ENCODE assay signal across 11 cellular contexts in the genomic region with DNA sequence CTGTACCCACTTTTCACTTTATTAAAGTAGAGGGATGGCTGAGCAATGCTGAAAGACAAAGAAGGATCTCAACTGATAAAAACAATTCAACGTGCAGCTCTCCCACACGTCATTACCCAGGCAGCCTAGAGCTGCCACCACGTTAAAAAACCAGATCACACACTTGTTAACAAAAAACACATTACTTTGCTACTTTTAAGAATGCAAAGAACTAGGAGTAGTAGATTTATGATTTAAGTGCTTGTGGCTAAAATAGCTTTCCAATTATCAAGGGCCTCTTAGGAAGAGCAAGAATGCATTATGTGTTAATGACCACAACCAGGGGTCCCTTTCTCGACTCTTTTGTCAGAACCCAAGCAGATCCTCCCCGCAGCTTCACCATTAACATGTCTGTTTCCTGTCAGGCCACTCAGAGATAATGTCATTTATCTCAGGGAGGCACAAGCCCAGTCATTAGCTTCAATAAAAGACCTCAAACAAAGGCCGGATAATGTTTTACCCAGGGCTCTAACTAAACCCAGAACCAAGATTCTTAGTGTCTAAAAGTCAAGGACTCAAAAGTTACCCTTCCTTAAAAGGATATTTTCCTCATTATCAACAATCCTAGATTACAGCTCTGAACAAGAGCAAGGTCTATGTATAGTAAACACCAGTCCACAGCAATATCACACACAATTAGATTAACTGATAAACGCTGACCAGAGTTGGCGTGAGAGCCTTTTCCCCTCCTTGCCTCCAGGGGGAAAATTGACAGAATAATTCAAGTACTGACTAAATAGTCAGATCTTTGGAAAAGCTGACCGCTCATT. TPM values are rescaled to one million over a fixed set of nuclear protein-coding genes. Genes with fewer than 3 reads are reported as not detected.
DNase-seq lines count a peak whose midpoint lies in the region; ATAC-seq lines count a peak whose summit lies in the region.
"Had no signal": no experiment of that assay in that cellular context is flagged by ENCODE, and none has a peak within 500 bp of the region (broad histone marks: within the 10 kb centered on the region; RNA-seq: fewer than 3 reads in every experiment).

No MANE protein-coding gene starts in this region.

- ATAC-seq in activated naive CD8-positive, alpha-beta T cell treated with anti-CD3 and anti-CD28 coated beads, Interleukin-2, amount 50 U/mL, for 24 hours = no peak

- peak; percentile 25 for DNase-seq in DMS53 (lab: John Stamatoyannopoulos, UW)
- DNase-seq in DMS53 treated with DMSO at 0.1 percent for 48 hours (lab: John Stamatoyannopoulos, UW; ENCODE audit: unreplicated experiment) = no peak
- peak; percentile 74 for DNase-seq in RPMI7951 (ENCODE audit: low read depth)
- peak; percentile 65 for DNase-seq in superior temporal gyrus (ENCODE audit: extremely low spot score)
- no peak for DNase-seq in activated naive CD8-positive, alpha-beta T cell treated with anti-CD3 and anti-CD28 coated beads, Interleukin-2, amount 50 U/mL, for 24 hours
- no peak for DNase-seq in hypothalamus (lab: John Stamatoyannopoulos, UW)
- DNase-seq in stimulated activated CD4-positive, alpha-beta T cell treated with anti-CD3 and anti-CD28 coated beads, Interleukin-15, amount 100 ng/mL, for 24 hours = no peak
- DNase-seq: 8988T; activated T-cell treated with anti-CD3 and anti-CD28 coated beads, Interleukin-2, amount 50 U/mL, for 24 hours had no signal

- no peak overlapping the region for H3K4me3 Mint-ChIP-seq in activated naive CD8-positive, alpha-beta T cell treated with anti-CD3 and anti-CD28 coated beads, Interleukin-2, amount 50 U/mL, for 24 hours
- H3K4me3 Mint-ChIP-seq: activated T-cell treated with anti-CD3 and anti-CD28 coated beads, Interleukin-2, amount 50 U/mL, for 24 hours had no signal

- peaks cover 23% of the 10 kb centered on the region for H3K27me3 Mint-ChIP-seq in activated naive CD8-positive, alpha-beta T cell treated with anti-CD3 and anti-CD28 coated beads, Interleukin-2, amount 50 U/mL, for 24 hours

- H3K27ac Mint-ChIP-seq in activated naive CD8-positive, alpha-beta T cell treated with anti-CD3 and anti-CD28 coated beads, Interleukin-2, amount 50 U/mL, for 24 hours = no peak overlapping the region
- H3K27ac Mint-ChIP-seq: activated T-cell treated with anti-CD3 and anti-CD28 coated beads, Interleukin-2, amount 50 U/mL, for 24 hours had no signal

- peak overlapping the region; percentile 87 for H3K4me3 ChIP-seq in iPS-20b (ENCODE audit: low read length)
- H3K4me3 ChIP-seq: thoracic aorta had no signal

- peak overlapping the region; percentile 40 for H3K9ac ChIP-seq in iPS-20b (ENCODE audit: low read depth, low read length)

- no peaks in the 10 kb centered on the region for H3K9me3 ChIP-seq in iPS-20b (ENCODE audit: insufficient read depth, low read depth, low read length)
- H3K9me3 ChIP-seq: thoracic aorta had no signal

- H3K27me3 ChIP-seq in iPS-20b (ENCODE audit: insufficient read depth, low read length) = no peaks in the 10 kb centered on the region

- H3K27ac ChIP-seq in iPS-20b (ENCODE audit: low read length) = no peak overlapping the region
- H3K27ac ChIP-seq: thoracic aorta had no signal

- H3K36me3 ChIP-seq in iPS-20b (ENCODE audit: insufficient read depth, low read depth, low read length) = peaks cover 8% of the 10 kb centered on the region
- H3K36me3 ChIP-seq: thoracic aorta had no signal

- peaks cover 83% of the 10 kb centered on the region for H3K4me1 ChIP-seq in iPS-20b (ENCODE audit: insufficient read depth, low read length)

- peaks cover 6% of the 10 kb centered on the region for H3K4me1 Mint-ChIP-seq in activated naive CD8-positive, alpha-beta T cell treated with anti-CD3 and anti-CD28 coated beads, Interleukin-2, amount 50 U/mL, for 24 hours

- H3K9me3 Mint-ChIP-seq in activated naive CD8-positive, alpha-beta T cell treated with anti-CD3 and anti-CD28 coated beads, Interleukin-2, amount 50 U/mL, for 24 hours = peaks cover 3% of the 10 kb centered on the region

- H3K36me3 Mint-ChIP-seq in activated naive CD8-positive, alpha-beta T cell treated with anti-CD3 and anti-CD28 coated beads, Interleukin-2, amount 50 U/mL, for 24 hours (ENCODE audit: low read depth) = no peaks in the 10 kb centered on the region

RNA-seq across cellular contexts. Expression of a gene that starts 7.5 kb away (rescaled TPM):
- 15.9 TPM in 2 replicates for total RNA-seq in RPMI7951 (2014; rRNA removed; shearing (Covaris generic))

Comparison
In these comparisons a context has a peak if more than half of its experiments do, and no peak if none do; other contexts are left out.
1. DNase-seq: peak in DMS53 (single experiment), RPMI7951 (single experiment) and superior temporal gyrus (single experiment); none in DMS53 treated with DMSO at 0.1 percent for 48 hours (single experiment), activated naive CD8-positive, alpha-beta T cell treated with anti-CD3 and anti-CD28 coated beads, Interleukin-2, amount 50 U/mL, for 24 hours (single experiment), hypothalamus (0 of 51) and stimulated activated CD4-positive, alpha-beta T cell treated with anti-CD3 and anti-CD28 coated beads, Interleukin-15, amount 100 ng/mL, for 24 hours (single experiment).